Comparison of ENCODE assay signal across 8 cellular contexts in the genomic region with DNA sequence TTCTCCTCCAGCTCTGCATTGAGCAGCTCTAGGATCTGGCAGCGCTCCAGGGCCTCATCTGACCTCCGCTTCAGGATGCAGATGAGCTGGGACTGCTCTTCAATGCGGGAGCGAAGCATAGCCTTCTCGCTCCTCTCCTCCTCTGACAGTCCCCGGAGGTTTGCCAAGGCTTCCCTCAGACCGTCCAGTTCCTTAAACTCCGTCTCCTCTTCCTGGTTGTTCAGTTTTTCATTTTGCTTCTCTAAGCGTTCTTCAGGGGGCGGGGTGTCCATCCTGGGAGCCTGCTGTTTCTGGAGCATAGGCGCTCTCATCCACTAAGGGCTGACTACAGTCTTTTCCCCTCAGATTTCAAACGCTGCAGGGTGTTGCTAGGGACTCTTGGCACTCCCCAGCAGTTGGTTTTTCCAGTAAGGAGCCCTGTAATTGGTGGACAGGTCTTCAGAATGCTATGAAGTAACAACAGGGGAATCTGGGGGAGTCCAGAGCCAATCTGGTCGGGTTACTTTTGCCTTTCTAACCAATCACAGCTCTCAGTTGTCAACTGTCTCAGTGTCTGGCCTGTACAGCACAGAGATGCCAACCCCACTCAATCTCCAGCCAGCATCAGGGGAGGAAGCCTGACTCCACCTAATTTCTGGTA. TPM values are rescaled to one million over a fixed set of nuclear protein-coding genes. Genes with fewer than 3 reads are reported as not detected.
DNase-seq lines count a peak whose midpoint lies in the region; ATAC-seq and TF ChIP-seq lines count a peak whose summit lies in the region.

A gene (minus strand): TSS at position 376 of the 640 bp plus-strand sequence. CDS start 65 bp downstream, at position 311.

- DNase-seq in NCI-H2029 (lab: John Stamatoyannopoulos, UW) (peak; percentile 59), caudate nucleus (lab: John Stamatoyannopoulos, UW) (peak in 57 of 61 donors; percentile 3 to 99 (median 55)), thoracic aorta (ENCODE audit: low spot score) (peak; percentile 64), T-helper 9 cell (no peak), MV-4-11 (lab: John Stamatoyannopoulos, UW) (no peak), GM10248 (ENCODE audit: extremely low spot score) (no peak)

- H3K4me3 ChIP-seq in BLaER1 treated with 17β-estradiol and CSF1 and Interleukin-3, amounts not matched to agents 10 nM and 100 nM = no peak within 1 kb of the TSS
- peak within 1 kb of the TSS; percentile 75 for H3K4me3 ChIP-seq in thoracic aorta

- peaks cover 15 to 23% (median 20%) of the 10 kb centered on the region in 11 experiments for H3K27me3 ChIP-seq in BLaER1 treated with 17β-estradiol and CSF1 and Interleukin-3, amounts not matched to agents 10 nM and 100 nM
- H3K27me3 ChIP-seq in layer of hippocampus (ENCODE audit: control insufficient read depth, insufficient read depth, low read length) (no peaks in the 10 kb centered on the region), thoracic aorta (replicated peaks; ENCODE audit: insufficient read depth) (no peaks in the 10 kb centered on the region)

- peaks cover 8 to 13% (median 9%) of the 10 kb centered on the region in 11 experiments for H3K9me3 ChIP-seq in BLaER1 treated with 17β-estradiol and CSF1 and Interleukin-3, amounts not matched to agents 10 nM and 100 nM (replicated peaks in 1 of 11)
- H3K9me3 ChIP-seq in thoracic aorta = no peaks in the 10 kb centered on the region

- no peak within 1 kb of the TSS for H3K27ac ChIP-seq in BLaER1 treated with 17β-estradiol and CSF1 and Interleukin-3, amounts not matched to agents 10 nM and 100 nM
- H3K27ac ChIP-seq in caudate nucleus (ENCODE audit: low read depth, low read length) (peak within 1 kb of the TSS; percentile 32), layer of hippocampus (ENCODE audit: low read depth, low read length) (peak within 1 kb of the TSS; percentile 4), thoracic aorta (peak within 1 kb of the TSS; percentile 54 to 77)

- H3K4me2 ChIP-seq in BLaER1 treated with 17β-estradiol and CSF1 and Interleukin-3, amounts not matched to agents 10 nM and 100 nM = peak within 1 kb of the TSS in 6 of 11 experiments; percentile 7 to 45 (median 29); a peak in 9 of 22 replicates

- H3K9ac ChIP-seq in BLaER1 treated with 17β-estradiol and CSF1 and Interleukin-3, amounts not matched to agents 10 nM and 100 nM = no peak within 1 kb of the TSS

- peak; percentile 100 for ATAC-seq in thoracic aorta (ENCODE audit: insufficient number of reproducible peaks, low FRiP score, low read depth)

- CTCF ChIA-PET in GM10248 (lab: Yijun Ruan, JAX) = interaction anchor here (1.0 to 3.0 kb wide), 2 partner anchors 10 to 17 kb away, joined by 3 to 15 read pairs; no protein-coding TSS in a partner anchor

- no peaks in the 10 kb centered on the region for H3K36me3 ChIP-seq in BLaER1 treated with 17β-estradiol and CSF1 and Interleukin-3, amounts not matched to agents 10 nM and 100 nM
- H3K36me3 ChIP-seq in thoracic aorta = no peaks in the 10 kb centered on the region

- H4K20me1 ChIP-seq in BLaER1 treated with 17β-estradiol and CSF1 and Interleukin-3, amounts not matched to agents 10 nM and 100 nM = 0 out of 22 replicates have a peak, but pooled peaks cover 0 to 3% (median 0%) of the 10 kb centered on the region in 11 experiments

- no peak for TF ChIP-seq CTCF in thoracic aorta (IDR thresholded peaks at IDR 0.05)
- no peak for TF ChIP-seq CTCF in GM10248 (IDR thresholded peaks at IDR 0.05; ENCODE audit: control extremely low read depth, extremely low read depth, low read depth, missing control alignments)

- peaks cover 0 to 10% (median 5%) of the 10 kb centered on the region in 10 experiments; a peak in 4 of 20 replicates for H3K4me1 ChIP-seq in BLaER1 treated with 17β-estradiol and CSF1 and Interleukin-3, amounts not matched to agents 10 nM and 100 nM
- peaks cover 5 to 15% of the 10 kb centered on the region in 2 donors for H3K4me1 ChIP-seq in thoracic aorta (ENCODE audit: control insufficient read depth in 1 of 2, low read depth in 2 of 2)

- POLR2A ChIA-PET in GM10248 (lab: Yijun Ruan, JAX) = interaction anchor here (0.9 kb wide), 1 partner anchor 38 kb away, joined by 3 read pairs; a partner anchor contains a TSS

RNA-seq across cellular contexts. Expression of the gene that starts here (rescaled TPM):
- 1 to 10 TPM in 1 of 2 donors, under 1 TPM in 1; 0.81 to 2.3 TPM for total RNA-seq in thoracic aorta

Comparison
In these comparisons a context has a peak if more than half of its experiments do, and no peak if none do; other contexts are left out.
1. H3K27ac ChIP-seq: peak in caudate nucleus (single experiment), layer of hippocampus (single experiment) and thoracic aorta (2 of 2); none in BLaER1 treated with 17β-estradiol and CSF1 and Interleukin-3, amounts not matched to agents 10 nM and 100 nM (0 of 11).
2. DNase-seq: peak in NCI-H2029 (single experiment), caudate nucleus (57 of 61) and thoracic aorta (single experiment); none in T-helper 9 cell (single experiment), MV-4-11 (single experiment) and GM10248 (single experiment).